In genomic region chr10:338176-339037, GRCh38 we compare ENCODE assay signal across 11 cellular contexts.
DNase-seq lines count a peak whose midpoint lies in the region; ATAC-seq, FAIRE-seq and TF ChIP-seq lines count a peak whose summit lies in the region.
"Had no signal": no experiment of that assay in that cellular context is flagged by ENCODE, and none has a peak within 500 bp of the region (broad histone marks: within the 10 kb centered on the region; RNA-seq: fewer than 3 reads in every experiment).

No MANE protein-coding gene starts in this region.

- peaks cover 19% of the 10 kb centered on the region for H3K4me1 ChIP-seq in astrocyte (ENCODE audit: insufficient read depth, low read length)
- H3K4me1 ChIP-seq: breast epithelium had no signal

- H3K4me1 Mint-ChIP-seq in astrocyte (ENCODE audit: low read depth, unreplicated experiment): peaks cover 1% of the 10 kb centered on the region
- no peaks in the 10 kb centered on the region for H3K4me1 Mint-ChIP-seq in WTC11
- peaks cover 15 to 27% of the 10 kb centered on the region in 2 donors for H3K4me1 Mint-ChIP-seq in immature natural killer cell

- POLR2A ChIA-PET in WTC11 (lab: Charles Lee): no interaction called here

- H3K27ac ChIP-seq in astrocyte (ENCODE audit: low read depth, low read length) (peak overlapping the region; percentile 35), temporal lobe (ENCODE audit: low read depth, low read length) (peak overlapping the region; percentile 59)
- H3K27ac ChIP-seq: breast epithelium had no signal

- H3K27ac Mint-ChIP-seq in astrocyte (ENCODE audit: unreplicated experiment) (no peak overlapping the region), WTC11 (no peak overlapping the region), immature natural killer cell (no peak overlapping the region)
- H3K27ac Mint-ChIP-seq: activated CD4-positive, alpha-beta memory T cell treated with anti-CD3 and anti-CD28 coated beads, Interleukin-2, amount 10 ng/mL, durations not matched to agents 7 days and 5 days had no signal

- H3K36me3 Mint-ChIP-seq in astrocyte (ENCODE audit: low read depth, unreplicated experiment) (peaks cover 5% of the 10 kb centered on the region), WTC11 (peaks cover 14% of the 10 kb centered on the region), immature natural killer cell (peaks cover 0 to 11% (median 0%) of the 10 kb centered on the region in 3 donors)

- FAIRE-seq in astrocyte (lab: Jason Lieb, UNC): no peak

- H3K36me3 ChIP-seq in astrocyte (ENCODE audit: insufficient read depth, low read length): peaks cover 9% of the 10 kb centered on the region
- H3K36me3 ChIP-seq: breast epithelium had no signal

- CTCF ChIA-PET in WTC11 (lab: Charles Lee): interaction anchor here (1.3 kb wide), 1 partner anchor 108 kb away, joined by 3 read pairs; no protein-coding TSS in a partner anchor

- H3K79me2 ChIP-seq in astrocyte (ENCODE audit: insufficient read depth, low read length): no peaks in the 10 kb centered on the region

- no peaks in the 10 kb centered on the region for H3K9me3 ChIP-seq in astrocyte (ENCODE audit: insufficient read depth, low read depth, low read length)
- H3K9me3 ChIP-seq: breast epithelium had no signal

- ATAC-seq in WTC11 (no peak), HG03095 (IDR thresholded peaks at IDR 0.05; ENCODE audit: unreplicated experiment) (no peak)

- H4K20me1 ChIP-seq in astrocyte (ENCODE audit: insufficient read depth, low read length): peaks cover 9% of the 10 kb centered on the region

- H3K27me3 ChIP-seq in astrocyte (ENCODE audit: insufficient read depth, low read length): no peaks in the 10 kb centered on the region
- H3K27me3 ChIP-seq: breast epithelium had no signal

- no peak overlapping the region for H2AFZ ChIP-seq in astrocyte (ENCODE audit: low read depth, low read length)

- TF ChIP-seq CTCF in astrocyte (IDR thresholded peaks at IDR 0.05; ENCODE audit: insufficient read depth, low read depth, low read length): no peak
- TF ChIP-seq CTCF in WTC11 (IDR thresholded peaks at IDR 0.05): no peak

- peak overlapping the region; percentile 38 for H3K9ac ChIP-seq in astrocyte (ENCODE audit: low read length)

- H3K4me2 ChIP-seq in astrocyte (ENCODE audit: low read length): peak overlapping the region; percentile 70

- peak; percentile 10 for DNase-seq in NCI-H1694 treated with DMSO at 0.1 percent for 48 hours (lab: John Stamatoyannopoulos, UW)
- DNase-seq in NCI-H1694 (lab: John Stamatoyannopoulos, UW): no peak
- peak; percentile 66 for DNase-seq in astrocyte (ENCODE audit: low read depth)
- DNase-seq in kidney glomerular epithelial cell (lab: John Stamatoyannopoulos, UW): peak; percentile 96
- no peak for DNase-seq in WTC11 (ENCODE audit: low spot score)
- DNase-seq in immature natural killer cell: no peak
- DNase-seq: activated CD4-positive, alpha-beta memory T cell treated with anti-CD3 and anti-CD28 coated beads, Interleukin-2, amount 10 ng/mL, durations not matched to agents 7 days and 5 days; NCI-H1105 treated with DMSO at 0.1 percent for 48 hours had no signal

- no peak overlapping the region for H3K4me3 ChIP-seq in astrocyte (ENCODE audit: insufficient read depth, low read depth, low read length)

- H3K27me3 Mint-ChIP-seq in astrocyte (ENCODE audit: low read depth, unreplicated experiment) (no peaks in the 10 kb centered on the region), WTC11 (ENCODE audit: low read depth) (no peaks in the 10 kb centered on the region), immature natural killer cell (ENCODE audit: low read depth in 3 of 3) (peaks cover 4 to 7% (median 6%) of the 10 kb centered on the region in 3 donors)
- H3K27me3 Mint-ChIP-seq: activated CD4-positive, alpha-beta memory T cell treated with anti-CD3 and anti-CD28 coated beads, Interleukin-2, amount 10 ng/mL, durations not matched to agents 7 days and 5 days had no signal

- no peaks in the 10 kb centered on the region for H3K9me3 Mint-ChIP-seq in astrocyte (ENCODE audit: unreplicated experiment)
- no peaks in the 10 kb centered on the region for H3K9me3 Mint-ChIP-seq in WTC11
- H3K9me3 Mint-ChIP-seq in immature natural killer cell: no peaks in the 10 kb centered on the region
- H3K9me3 Mint-ChIP-seq: activated CD4-positive, alpha-beta memory T cell treated with anti-CD3 and anti-CD28 coated beads, Interleukin-2, amount 10 ng/mL, durations not matched to agents 7 days and 5 days had no signal

- H3K4me3 Mint-ChIP-seq in astrocyte (ENCODE audit: unreplicated experiment): no peak overlapping the region
- no peak overlapping the region for H3K4me3 Mint-ChIP-seq in WTC11
- H3K4me3 Mint-ChIP-seq in immature natural killer cell: no peak overlapping the region
- H3K4me3 Mint-ChIP-seq: activated CD4-positive, alpha-beta memory T cell treated with anti-CD3 and anti-CD28 coated beads, Interleukin-2, amount 10 ng/mL, durations not matched to agents 7 days and 5 days had no signal

TF ChIP-seq in WTC11, 78 proteins besides CTCF, POLR2A, EP300 and RAD21:
- no peak for TF ChIP-seq ZNF219 (CRISPR knock-in tag; IDR thresholded peaks at IDR 0.05; ENCODE audit: borderline replicate concordance)
- no peak for TF ChIP-seq OVOL2 (CRISPR knock-in tag; IDR thresholded peaks at IDR 0.05; ENCODE audit: borderline replicate concordance)
- TF ChIP-seq GRHL2 (CRISPR knock-in tag; IDR thresholded peaks at IDR 0.05; ENCODE audit: insufficient replicate concordance, severe bottlenecking): no peak
- TF ChIP-seq STAT6 (CRISPR knock-in tag; conservative IDR thresholded peaks at IDR 0.05; ENCODE audit: low read depth): no peak
- no peak for TF ChIP-seq NFE2L1 (CRISPR knock-in tag; IDR thresholded peaks at IDR 0.05)
- TF ChIP-seq TCF7 (CRISPR knock-in tag; IDR thresholded peaks at IDR 0.05; ENCODE audit: low read depth): no peak
- no peak for TF ChIP-seq ZSCAN18 (CRISPR knock-in tag; IDR thresholded peaks at IDR 0.05)
- no peak for TF ChIP-seq ESRRA (CRISPR knock-in tag; IDR thresholded peaks at IDR 0.05; ENCODE audit: borderline replicate concordance)
- TF ChIP-seq ZNF263 (CRISPR knock-in tag; IDR thresholded peaks at IDR 0.05; ENCODE audit: low read depth): no peak
- no peak for TF ChIP-seq TP53 (CRISPR knock-in tag; IDR thresholded peaks at IDR 0.05)

Comparison
In these comparisons a context has a peak if more than half of its experiments do, and no peak if none do; other contexts are left out.
1. DNase-seq: peak in NCI-H1694 treated with DMSO at 0.1 percent for 48 hours (single experiment), astrocyte (single experiment) and kidney glomerular epithelial cell (single experiment); none in NCI-H1694 (single experiment), WTC11 (single experiment) and immature natural killer cell (0 of 3).